Comparison of ENCODE assay signal across 20 cellular contexts in genomic region chr14:43413094-43413493, GRCh38.
DNase-seq lines count a peak whose midpoint lies in the region; FAIRE-seq and TF ChIP-seq lines count a peak whose summit lies in the region.
"Had no signal": no experiment of that assay in that cellular context is flagged by ENCODE, and none has a peak within 500 bp of the region (broad histone marks: within the 10 kb centered on the region; RNA-seq: fewer than 3 reads in every experiment).

No MANE protein-coding gene starts in this region.

- H3K27me3 ChIP-seq in neuronal stem cell (ENCODE audit: control insufficient read depth in 3 of 3, insufficient read depth in 3 of 3, low read depth in 1 of 3, low read length in 3 of 3): no peaks in the 10 kb centered on the region
- H3K27me3 ChIP-seq: BE2C had no signal

- FAIRE-seq in kidney (lab: Jason Lieb, UNC): no peak
- FAIRE-seq: GM12878, HepG2 had no signal

- TF ChIP-seq CTCF in kidney (IDR thresholded peaks at IDR 0.05; ENCODE audit: borderline replicate concordance, extremely low read depth, insufficient read depth): no peak

- H3K4me3 ChIP-seq in neuronal stem cell (ENCODE audit: low read length in 2 of 2) (no peak overlapping the region), kidney (ENCODE audit: low read length in 2 of 2) (no peak overlapping the region)
- H3K4me3 ChIP-seq: GM12878, GM23248, HAP-1 had no signal

- no peak overlapping the region for H3K18ac ChIP-seq in neuronal stem cell (ENCODE audit: low read length)

- no peak overlapping the region for H2BK120ac ChIP-seq in neuronal stem cell (ENCODE audit: low read depth, low read length)

- H3K23ac ChIP-seq in neuronal stem cell (ENCODE audit: low read depth, low read length, poor library complexity): no peak overlapping the region

- H3K4me2 ChIP-seq in neuronal stem cell (ENCODE audit: insufficient read depth, low read length, poor library complexity, severe bottlenecking): no peak overlapping the region

- H2AFZ ChIP-seq in neuronal stem cell (ENCODE audit: low read length): no peak overlapping the region
- H2AFZ ChIP-seq: GM23248 had no signal

- H4K8ac ChIP-seq in neuronal stem cell (ENCODE audit: low read depth, low read length): no peak overlapping the region

- no peak overlapping the region for H2BK12ac ChIP-seq in neuronal stem cell (ENCODE audit: low read length)

- no CpG with 5 or more reads among the region's 2 CpGs for WGBS in neuronal stem cell (ENCODE audit: extremely low coverage in 2 of 2, insufficient read length in 2 of 2, insufficient replicate concordance in 1 of 2), 2 donors

- H3K36me3 ChIP-seq in neuronal stem cell (replicated peaks in 1 of 2; ENCODE audit: control insufficient read depth in 2 of 2, insufficient read depth in 2 of 2, low read length in 2 of 2) (no peaks in the 10 kb centered on the region), kidney (ENCODE audit: control insufficient read depth in 1 of 2, insufficient read depth in 2 of 2, low read length in 2 of 2) (no peaks in the 10 kb centered on the region)
- H3K36me3 ChIP-seq: BE2C, HAP-1 had no signal

- DNase-seq in DMS53 (lab: John Stamatoyannopoulos, UW) (peak; percentile 8), DMS53 treated with DMSO at 0.1 percent for 48 hours (lab: John Stamatoyannopoulos, UW; ENCODE audit: unreplicated experiment) (no peak), NCI-H748 (lab: John Stamatoyannopoulos, UW; ENCODE audit: unreplicated experiment) (peak; percentile 7), NCI-H748 treated with DMSO at 0.1 percent for 48 hours (lab: John Stamatoyannopoulos, UW) (no peak), NCI-H69 (lab: John Stamatoyannopoulos, UW) (peak; percentile 45), retina (peak; percentile 30), neuronal stem cell (ENCODE audit: low spot score) (no peak), kidney (no peak)
- DNase-seq: BE2C; C1 segment of cervical spinal cord; CD4-positive, CD25-positive, alpha-beta regulatory T cell; CD8-positive, alpha-beta memory T cell; COR-L47; DMS 273 treated with DMSO at 0.1 percent for 48 hours; DND-41; EL; GM23248 had no signal

- no peaks in the 10 kb centered on the region for H3K79me1 ChIP-seq in neuronal stem cell (ENCODE audit: low read depth, low read length)

- no peak overlapping the region for H3K4ac ChIP-seq in neuronal stem cell (ENCODE audit: low read length)

- no peaks in the 10 kb centered on the region for H3K9me3 ChIP-seq in neuronal stem cell (replicated peaks in 1 of 2; ENCODE audit: control insufficient read depth in 2 of 2, insufficient read depth in 1 of 2, low read depth in 1 of 2, low read length in 2 of 2)
- no peaks in the 10 kb centered on the region for H3K9me3 ChIP-seq in kidney (ENCODE audit: control insufficient read depth in 1 of 2, low read length in 2 of 2)
- H3K9me3 ChIP-seq: BE2C, HAP-1 had no signal

- no peak overlapping the region for H2BK15ac ChIP-seq in neuronal stem cell (ENCODE audit: low read length)

- H2AK5ac ChIP-seq in neuronal stem cell (ENCODE audit: low read depth, low read length): no peak overlapping the region

- no peak overlapping the region for H2BK5ac ChIP-seq in neuronal stem cell (ENCODE audit: low read length)

- H3K9ac ChIP-seq in neuronal stem cell (ENCODE audit: low read depth, low read length, poor library complexity) (no peak overlapping the region), kidney (ENCODE audit: low read length in 2 of 2) (no peak overlapping the region)
- H3K9ac ChIP-seq: GM23248 had no signal

- no peak overlapping the region for H4K91ac ChIP-seq in neuronal stem cell (ENCODE audit: low read depth, low read length, poor library complexity)

- intact Hi-C loops in kidney (cut with DNase I): no loop called here

- H3K27ac ChIP-seq in neuronal stem cell (replicated peaks; ENCODE audit: low read length) (no peak overlapping the region), kidney (ENCODE audit: low read depth in 2 of 2, low read length in 2 of 2) (no peak overlapping the region)
- H3K27ac ChIP-seq: GM23248 had no signal

- H3K14ac ChIP-seq in neuronal stem cell (ENCODE audit: low read length): no peak overlapping the region

- no peaks in the 10 kb centered on the region for H3K4me1 ChIP-seq in neuronal stem cell (ENCODE audit: control insufficient read depth in 2 of 2, insufficient read depth in 1 of 2, low read depth in 1 of 2, low read length in 2 of 2)
- H3K4me1 ChIP-seq in kidney (ENCODE audit: control insufficient read depth in 1 of 2, insufficient read depth in 1 of 2, low read depth in 1 of 2, low read length in 2 of 2): no peaks in the 10 kb centered on the region
- H3K4me1 ChIP-seq: BE2C, HAP-1 had no signal

Comparison
In these comparisons a context has a peak if more than half of its experiments do, and no peak if none do; other contexts are left out.
1. DNase-seq: peak in DMS53 (single experiment), NCI-H748 (single experiment), NCI-H69 (single experiment) and retina (single experiment); none in DMS53 treated with DMSO at 0.1 percent for 48 hours (single experiment), NCI-H748 treated with DMSO at 0.1 percent for 48 hours (single experiment), neuronal stem cell (single experiment) and kidney (single experiment).